ENCODE assay signal across 1 cellular context in genomic region chr9:114080773-114081440, GRCh38.
A peak's percentile ranks its signal among the peaks of the same experiment; 100 is the strongest.
TF ChIP-seq lines count a peak whose summit lies in the region.

No MANE protein-coding gene starts in this region.

TF ChIP-seq in HepG2, 621 proteins besides CTCF, POLR2A, EP300 and RAD21 (continued from another document and continues in another):
- TF ChIP-seq ZNF800 (CRISPR knock-in tag; IDR thresholded peaks at IDR 0.05) (no peak), SOX5 (CRISPR knock-in tag; IDR thresholded peaks at IDR 0.05; ENCODE audit: borderline replicate concordance) (no peak; the same call in none of the 2 replicates), ZNF512 (CRISPR knock-in tag; IDR thresholded peaks at IDR 0.05) (no peak), ZBTB40 (IDR thresholded peaks at IDR 0.05) (no peak), ZBTB40 (CRISPR knock-in tag; IDR thresholded peaks at IDR 0.05) (peak; percentile 81; the same call in 1 of the 2 replicates), ZNF3 (CRISPR knock-in tag; IDR thresholded peaks at IDR 0.05) (0 out of 2 replicates have a peak, but pooled peaks have one; percentile 17), MIER3 (CRISPR knock-in tag; IDR thresholded peaks at IDR 0.05; ENCODE audit: borderline replicate concordance) (no peak; the same call in 1 of the 2 replicates), PAWR (CRISPR knock-in tag; IDR thresholded peaks at IDR 0.05; ENCODE audit: borderline replicate concordance) (no peak), HNF1B (CRISPR knock-in tag; IDR thresholded peaks at IDR 0.05) (peak; percentile 100), MATR3 (CRISPR knock-in tag; IDR thresholded peaks at IDR 0.05) (no peak), PRDM4 (CRISPR knock-in tag; IDR thresholded peaks at IDR 0.05; ENCODE audit: borderline replicate concordance) (no peak), SMAD9 (CRISPR knock-in tag; IDR thresholded peaks at IDR 0.05) (no peak), GATAD2A (CRISPR knock-in tag; IDR thresholded peaks at IDR 0.05) (peak; percentile 83), CHD2 (IDR thresholded peaks at IDR 0.05; ENCODE audit: low read depth, low read length) (no peak), PCBP2 (optimal IDR thresholded peaks at IDR 0.05; ENCODE audit: low read depth, low read length, poor library complexity, severe bottlenecking) (no peak), NAIF1 (CRISPR knock-in tag; IDR thresholded peaks at IDR 0.05; ENCODE audit: borderline replicate concordance) (0 out of 2 replicates have a peak, but pooled peaks have one; percentile 49), HOXA9 (CRISPR knock-in tag; IDR thresholded peaks at IDR 0.05; ENCODE audit: borderline replicate concordance) (no peak), TSC22D2 (CRISPR knock-in tag; IDR thresholded peaks at IDR 0.05; ENCODE audit: borderline replicate concordance) (no peak), NBN (conservative IDR thresholded peaks at IDR 0.05) (no peak), PREB (CRISPR knock-in tag; IDR thresholded peaks at IDR 0.05) (no peak), ZFY (CRISPR knock-in tag; IDR thresholded peaks at IDR 0.05) (peak; percentile 66), MXI1 (IDR thresholded peaks at IDR 0.05; ENCODE audit: borderline replicate concordance, low read depth, low read length) (no peak), KDM1A (CRISPR knock-in tag; IDR thresholded peaks at IDR 0.05) (peak; percentile 96), PHF20 (CRISPR knock-in tag; IDR thresholded peaks at IDR 0.05) (no peak), SNAI1 (CRISPR knock-in tag; IDR thresholded peaks at IDR 0.05; ENCODE audit: borderline replicate concordance) (no peak; the same call in 1 of the 2 replicates), NFRKB (IDR thresholded peaks at IDR 0.05) (no peak), FOXM1 (CRISPR knock-in tag; IDR thresholded peaks at IDR 0.05) (no peak)
- TF ChIP-seq, protein P1, sequence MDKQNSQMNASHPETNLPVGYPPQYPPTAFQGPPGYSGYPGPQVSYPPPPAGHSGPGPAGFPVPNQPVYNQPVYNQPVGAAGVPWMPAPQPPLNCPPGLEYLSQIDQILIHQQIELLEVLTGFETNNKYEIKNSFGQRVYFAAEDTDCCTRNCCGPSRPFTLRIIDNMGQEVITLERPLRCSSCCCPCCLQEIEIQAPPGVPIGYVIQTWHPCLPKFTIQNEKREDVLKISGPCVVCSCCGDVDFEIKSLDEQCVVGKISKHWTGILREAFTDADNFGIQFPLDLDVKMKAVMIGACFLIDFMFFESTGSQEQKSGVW (CRISPR knock-in tag; IDR thresholded peaks at IDR 0.05; ENCODE audit: borderline replicate concordance): no peak
- TF ChIP-seq, protein P2, sequence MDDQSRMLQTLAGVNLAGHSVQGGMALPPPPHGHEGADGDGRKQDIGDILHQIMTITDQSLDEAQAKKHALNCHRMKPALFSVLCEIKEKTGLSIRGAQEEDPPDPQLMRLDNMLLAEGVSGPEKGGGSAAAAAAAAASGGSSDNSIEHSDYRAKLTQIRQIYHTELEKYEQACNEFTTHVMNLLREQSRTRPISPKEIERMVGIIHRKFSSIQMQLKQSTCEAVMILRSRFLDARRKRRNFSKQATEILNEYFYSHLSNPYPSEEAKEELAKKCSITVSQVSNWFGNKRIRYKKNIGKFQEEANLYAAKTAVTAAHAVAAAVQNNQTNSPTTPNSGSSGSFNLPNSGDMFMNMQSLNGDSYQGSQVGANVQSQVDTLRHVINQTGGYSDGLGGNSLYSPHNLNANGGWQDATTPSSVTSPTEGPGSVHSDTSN (CRISPR knock-in tag; IDR thresholded peaks at IDR 0.05; ENCODE audit: borderline replicate concordance): no peak
- TF ChIP-seq, protein P3, sequence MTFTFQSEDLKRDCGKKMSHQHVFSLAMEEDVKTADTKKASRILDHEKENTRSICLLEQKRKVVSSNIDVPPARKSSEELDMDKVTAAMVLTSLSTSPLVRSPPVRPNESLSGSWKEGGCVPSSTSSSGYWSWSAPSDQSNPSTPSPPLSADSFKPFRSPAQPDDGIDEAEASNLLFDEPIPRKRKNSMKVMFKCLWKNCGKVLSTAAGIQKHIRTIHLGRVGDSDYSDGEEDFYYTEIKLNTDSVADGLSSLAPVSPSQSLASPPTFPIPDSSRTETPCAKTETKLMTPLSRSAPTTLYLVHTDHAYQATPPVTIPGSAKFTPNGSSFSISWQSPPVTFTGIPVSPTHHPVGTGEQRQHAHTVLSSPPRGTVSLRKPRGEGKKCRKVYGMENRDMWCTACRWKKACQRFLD (CRISPR knock-in tag; IDR thresholded peaks at IDR 0.05; ENCODE audit: borderline replicate concordance): no peak
- TF ChIP-seq, protein P4, sequence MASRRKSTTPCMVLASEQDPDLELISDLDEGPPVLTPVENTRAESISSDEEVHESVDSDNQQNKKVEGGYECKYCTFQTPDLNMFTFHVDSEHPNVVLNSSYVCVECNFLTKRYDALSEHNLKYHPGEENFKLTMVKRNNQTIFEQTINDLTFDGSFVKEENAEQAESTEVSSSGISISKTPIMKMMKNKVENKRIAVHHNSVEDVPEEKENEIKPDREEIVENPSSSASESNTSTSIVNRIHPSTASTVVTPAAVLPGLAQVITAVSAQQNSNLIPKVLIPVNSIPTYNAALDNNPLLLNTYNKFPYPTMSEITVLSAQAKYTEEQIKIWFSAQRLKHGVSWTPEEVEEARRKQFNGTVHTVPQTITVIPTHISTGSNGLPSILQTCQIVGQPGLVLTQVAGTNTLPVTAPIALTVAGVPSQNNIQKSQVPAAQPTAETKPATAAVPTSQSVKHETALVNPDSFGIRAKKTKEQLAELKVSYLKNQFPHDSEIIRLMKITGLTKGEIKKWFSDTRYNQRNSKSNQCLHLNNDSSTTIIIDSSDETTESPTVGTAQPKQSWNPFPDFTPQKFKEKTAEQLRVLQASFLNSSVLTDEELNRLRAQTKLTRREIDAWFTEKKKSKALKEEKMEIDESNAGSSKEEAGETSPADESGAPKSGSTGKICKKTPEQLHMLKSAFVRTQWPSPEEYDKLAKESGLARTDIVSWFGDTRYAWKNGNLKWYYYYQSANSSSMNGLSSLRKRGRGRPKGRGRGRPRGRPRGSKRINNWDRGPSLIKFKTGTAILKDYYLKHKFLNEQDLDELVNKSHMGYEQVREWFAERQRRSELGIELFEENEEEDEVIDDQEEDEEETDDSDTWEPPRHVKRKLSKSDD (CRISPR knock-in tag; IDR thresholded peaks at IDR 0.05; ENCODE audit: low read depth): peak; percentile 34; the same call in 1 of the 2 replicates
